1 cellular context compared by ENCODE assay signal in genomic region chr6:45923831-45924391, GRCh38.
TF ChIP-seq lines count a peak whose summit lies in the region.

No MANE protein-coding gene starts in this region.

TF ChIP-seq in GM23338, 12 proteins besides CTCF, POLR2A, EP300 and RAD21 (continued from another document):
- TF ChIP-seq EZH2 (IDR thresholded peaks at IDR 0.05; ENCODE audit: low read depth, unreplicated experiment) (no peak), POLR2AphosphoS5 (IDR thresholded peaks at IDR 0.05; ENCODE audit: low read depth) (no peak), EZH2phosphoT487 (IDR thresholded peaks at IDR 0.05; ENCODE audit: unreplicated experiment) (no peak), ZNF114 (CRISPR knock-in tag; IDR thresholded peaks at IDR 0.05) (no peak)
- TF ChIP-seq, protein P1, sequence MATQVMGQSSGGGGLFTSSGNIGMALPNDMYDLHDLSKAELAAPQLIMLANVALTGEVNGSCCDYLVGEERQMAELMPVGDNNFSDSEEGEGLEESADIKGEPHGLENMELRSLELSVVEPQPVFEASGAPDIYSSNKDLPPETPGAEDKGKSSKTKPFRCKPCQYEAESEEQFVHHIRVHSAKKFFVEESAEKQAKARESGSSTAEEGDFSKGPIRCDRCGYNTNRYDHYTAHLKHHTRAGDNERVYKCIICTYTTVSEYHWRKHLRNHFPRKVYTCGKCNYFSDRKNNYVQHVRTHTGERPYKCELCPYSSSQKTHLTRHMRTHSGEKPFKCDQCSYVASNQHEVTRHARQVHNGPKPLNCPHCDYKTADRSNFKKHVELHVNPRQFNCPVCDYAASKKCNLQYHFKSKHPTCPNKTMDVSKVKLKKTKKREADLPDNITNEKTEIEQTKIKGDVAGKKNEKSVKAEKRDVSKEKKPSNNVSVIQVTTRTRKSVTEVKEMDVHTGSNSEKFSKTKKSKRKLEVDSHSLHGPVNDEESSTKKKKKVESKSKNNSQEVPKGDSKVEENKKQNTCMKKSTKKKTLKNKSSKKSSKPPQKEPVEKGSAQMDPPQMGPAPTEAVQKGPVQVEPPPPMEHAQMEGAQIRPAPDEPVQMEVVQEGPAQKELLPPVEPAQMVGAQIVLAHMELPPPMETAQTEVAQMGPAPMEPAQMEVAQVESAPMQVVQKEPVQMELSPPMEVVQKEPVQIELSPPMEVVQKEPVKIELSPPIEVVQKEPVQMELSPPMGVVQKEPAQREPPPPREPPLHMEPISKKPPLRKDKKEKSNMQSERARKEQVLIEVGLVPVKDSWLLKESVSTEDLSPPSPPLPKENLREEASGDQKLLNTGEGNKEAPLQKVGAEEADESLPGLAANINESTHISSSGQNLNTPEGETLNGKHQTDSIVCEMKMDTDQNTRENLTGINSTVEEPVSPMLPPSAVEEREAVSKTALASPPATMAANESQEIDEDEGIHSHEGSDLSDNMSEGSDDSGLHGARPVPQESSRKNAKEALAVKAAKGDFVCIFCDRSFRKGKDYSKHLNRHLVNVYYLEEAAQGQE (IDR thresholded peaks at IDR 0.05; ENCODE audit: unreplicated experiment) = no peak
